ENCODE assay signal across 19 cellular contexts in the genomic region with DNA sequence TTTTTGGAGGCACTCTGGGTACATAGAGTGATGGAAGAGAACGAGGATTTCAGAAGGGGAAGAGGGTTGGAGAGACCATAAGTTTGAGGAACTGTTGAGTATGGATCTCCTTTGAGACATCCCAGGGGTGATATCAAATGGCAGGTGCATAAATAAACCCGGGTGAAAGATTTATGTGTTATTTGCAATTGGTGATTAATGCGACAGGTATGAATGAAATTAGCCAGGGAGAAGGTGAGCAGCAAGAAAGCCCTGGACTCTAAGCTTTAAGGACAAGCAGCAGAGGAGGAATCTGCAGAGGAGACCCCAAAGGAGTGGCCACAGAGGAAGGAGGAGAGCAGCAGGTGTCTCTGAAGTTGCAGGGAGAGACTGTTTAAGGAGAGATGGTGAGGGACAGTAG. TPM values are rescaled to one million over a fixed set of nuclear protein-coding genes. Genes with fewer than 3 reads are reported as not detected.
DNase-seq lines count a peak whose midpoint lies in the region; ATAC-seq, FAIRE-seq and TF ChIP-seq lines count a peak whose summit lies in the region.
"Had no signal": no experiment of that assay in that cellular context is flagged by ENCODE, and none has a peak within 500 bp of the region (broad histone marks: within the 10 kb centered on the region; RNA-seq: fewer than 3 reads in every experiment).

No MANE protein-coding gene starts in this region.

- H3K79me1 ChIP-seq in mesendoderm (ENCODE audit: low read length), result no peaks in the 10 kb centered on the region

- no peak overlapping the region for H4K8ac ChIP-seq in mesendoderm (ENCODE audit: low read depth, low read length)

- FAIRE-seq in bronchial epithelial cell (lab: Jason Lieb, UNC) (no peak), GM19239 (lab: Jason Lieb, UNC) (no peak)
- FAIRE-seq: A549, D721Med, G401.6, GM12892, GM18507 had no signal

- no peak overlapping the region for H3K4ac ChIP-seq in mesendoderm (ENCODE audit: low read depth, low read length)

- no peaks in the 10 kb centered on the region for H3K4me1 ChIP-seq in HEK293 (ENCODE audit: control insufficient read depth, insufficient read depth, low read length)
- peaks cover 66% of the 10 kb centered on the region for H3K4me1 ChIP-seq in PC-3 (ENCODE audit: insufficient read depth, low read length)
- no peaks in the 10 kb centered on the region for H3K4me1 ChIP-seq in mesendoderm (ENCODE audit: control insufficient read depth, low read depth, low read length)

- peak overlapping the region; percentile 75 for H3K4me2 ChIP-seq in PC-3 (ENCODE audit: low read length)
- H3K4me2 ChIP-seq in mesendoderm (ENCODE audit: low read length), result no peak overlapping the region
- H3K4me2 ChIP-seq: A549, KMS-11 had no signal

- TF ChIP-seq CTCF in HEK293 (tag by site-specific recombination; IDR thresholded peaks at IDR 0.05) (no peak), PC-3 (conservative IDR thresholded peaks at IDR 0.05; ENCODE audit: low read depth, low read length) (no peak), bronchial epithelial cell (IDR thresholded peaks at IDR 0.05; ENCODE audit: insufficient read depth, low read length, severe bottlenecking) (no peak)

- H3F3A ChIP-seq in PC-3 (ENCODE audit: low read length, unreplicated experiment), result no peaks in the 10 kb centered on the region

- no peaks in the 10 kb centered on the region for H3K9me2 ChIP-seq in PC-3 (replicated peaks; ENCODE audit: low read length)

- no peak overlapping the region for H2BK5ac ChIP-seq in mesendoderm (ENCODE audit: low read length)

- H2AFZ ChIP-seq in PC-3 (ENCODE audit: low read length), result peak overlapping the region; percentile 32; the same call in 1 of the 2 replicates

- DNase-seq in PC-3 (peak; percentile 89), bronchial epithelial cell (ENCODE audit: low read depth) (peak; percentile 35), GM19239 (ENCODE audit: insufficient read length, low spot score) (no peak), NCI-H146 treated with DMSO at 0.1 percent for 48 hours (lab: John Stamatoyannopoulos, UW; ENCODE audit: unreplicated experiment) (no peak), mesendoderm (no peak)
- DNase-seq: AML-193; Caco-2; CD4-positive, alpha-beta T cell; GOT3; H7 had no signal

- no peaks in the 10 kb centered on the region for H4K20me1 ChIP-seq in PC-3 (ENCODE audit: low read length)

- H2BK15ac ChIP-seq in mesendoderm (replicated peaks; ENCODE audit: low read depth), result no peak overlapping the region

- WGBS in mesendoderm (ENCODE audit: extremely low coverage, insufficient coverage, low lambda C conversion rate), result 100% methylated on average over 1 of the region's 3 CpGs

- H4K5ac ChIP-seq in mesendoderm (ENCODE audit: low read length), result no peak overlapping the region

- POLR2A ChIA-PET in HEK293 (lab: Yijun Ruan, JAX) (no interaction called here), PC-3 (lab: Charles Lee; ENCODE audit: unreplicated experiment) (no interaction called here)

- intact Hi-C loops in PC-3 (cut with micrococcal nuclease), result loop anchor here (2.0 kb wide), 1 partner anchor 16 kb away; no protein-coding TSS in a partner anchor

- ATAC-seq in PC-3, result peak; percentile 17
- ATAC-seq in HG03432 (IDR thresholded peaks at IDR 0.05; ENCODE audit: unreplicated experiment), result no peak
- ATAC-seq: A549 had no signal

- no peak overlapping the region for H3K23ac ChIP-seq in mesendoderm (ENCODE audit: low read length)

- CTCF ChIA-PET in HEK293 (lab: Yijun Ruan, JAX) (interaction anchor here (0.6 to 6.8 kb wide), 4 partner anchors 12 to 514 kb away, joined by 3 to 43 read pairs (median 6); no protein-coding TSS in a partner anchor), PC-3 (lab: Charles Lee) (interaction anchor here (1.0 kb wide), 1 partner anchor 24 kb away, joined by 5 read pairs; no protein-coding TSS in a partner anchor)

- H3K79me2 ChIP-seq in PC-3 (ENCODE audit: low read length) (peaks cover 27% of the 10 kb centered on the region), mesendoderm (ENCODE audit: control insufficient read depth, insufficient read depth, low read length) (no peaks in the 10 kb centered on the region)

- H3K9ac ChIP-seq in PC-3 (ENCODE audit: low read length) (peak overlapping the region; percentile 7; the same call in 1 of the 2 replicates), mesendoderm (ENCODE audit: low read length) (no peak overlapping the region)
- H3K9ac ChIP-seq: KMS-11 had no signal

- H3K18ac ChIP-seq in mesendoderm (ENCODE audit: low read length), result no peak overlapping the region

- H3K36me3 ChIP-seq in HEK293 (ENCODE audit: control insufficient read depth in 2 of 2, insufficient read depth in 1 of 2, low read length in 2 of 2), result no peaks in the 10 kb centered on the region
- peaks cover 10% of the 10 kb centered on the region for H3K36me3 ChIP-seq in PC-3 (ENCODE audit: low read depth, low read length)
- H3K36me3 ChIP-seq in bronchial epithelial cell (ENCODE audit: control insufficient read depth, insufficient read depth, low read length), result no peaks in the 10 kb centered on the region
- no peaks in the 10 kb centered on the region for H3K36me3 ChIP-seq in mesendoderm (ENCODE audit: control insufficient read depth, insufficient read depth, low read length)

- H2BK120ac ChIP-seq in mesendoderm (ENCODE audit: low read depth, low read length), result no peak overlapping the region

- H2AK5ac ChIP-seq in mesendoderm (ENCODE audit: low read length), result no peak overlapping the region

- H3K56ac ChIP-seq in mesendoderm (ENCODE audit: low read length), result no peak overlapping the region

- H3K9me3 ChIP-seq in HEK293 (ENCODE audit: control insufficient read depth, insufficient read depth, low read depth, low read length) (no peaks in the 10 kb centered on the region), PC-3 (ENCODE audit: low read length) (peaks cover 10% of the 10 kb centered on the region)
- H3K9me3 ChIP-seq: Caco-2 had no signal

- H3K27me3 ChIP-seq in PC-3 (ENCODE audit: low read length) (no peaks in the 10 kb centered on the region), bronchial epithelial cell (ENCODE audit: control insufficient read depth, insufficient read depth, low read length) (peaks cover 2% of the 10 kb centered on the region), mesendoderm (ENCODE audit: insufficient read depth, low read length, poor library complexity) (no peaks in the 10 kb centered on the region)

- no peak overlapping the region for H3K27ac ChIP-seq in HEK293 (ENCODE audit: extremely low read depth, low read depth, low read length)
- peak overlapping the region; percentile 30 for H3K27ac ChIP-seq in PC-3 (ENCODE audit: low read length)
- no peak overlapping the region for H3K27ac ChIP-seq in mesendoderm (ENCODE audit: low read depth, low read length)
- H3K27ac ChIP-seq: A549, C4-2B, KMS-11 had no signal

- H3K4me3 ChIP-seq in HEK293 (ENCODE audit: low read depth, low read length) (no peak overlapping the region), PC-3 (ENCODE audit: low read length) (peak overlapping the region; percentile 51), bronchial epithelial cell (ENCODE audit: low read depth, low read length) (no peak overlapping the region), mesendoderm (ENCODE audit: low read length) (no peak overlapping the region)
- H3K4me3 ChIP-seq: A549 had no signal

- no TSS peak for BruUV-seq in PC-3 (replicated peaks; lab: Mats Ljungman, UMichigan)

TF ChIP-seq in HEK293, 187 proteins besides CTCF, POLR2A, EP300 and RAD21:
- TF ChIP-seq SCRT1 (tag by site-specific recombination; IDR thresholded peaks at IDR 0.05; ENCODE audit: borderline replicate concordance) (peak; percentile 57; the same call in 1 of the 2 replicates), ZSCAN23 (tag by site-specific recombination; IDR thresholded peaks at IDR 0.05) (no peak), ZNF639 (tag by site-specific recombination; IDR thresholded peaks at IDR 0.05) (no peak), ZNF571 (tag by site-specific recombination; IDR thresholded peaks at IDR 0.05) (no peak), ZNF585B (tag by site-specific recombination; IDR thresholded peaks at IDR 0.05) (no peak), ZNF394 (tag by site-specific recombination; IDR thresholded peaks at IDR 0.05; ENCODE audit: borderline replicate concordance) (no peak), SCRT2 (tag by site-specific recombination; IDR thresholded peaks at IDR 0.05) (peak; percentile 74; the same call in 1 of the 2 replicates)

RNA-seq across cellular contexts. Expression of gene REN, which starts 8.8 kb away (rescaled TPM):
- total RNA-seq in PC-3 (2014; rRNA removed), result 2.7 and 3.1 TPM in 2 replicates
- total RNA-seq in bronchial epithelial cell, result 0.26 TPM in 2 replicates
- not detected for polyA plus RNA-seq in mesendoderm (2013, experiment 1 of 2)
- not detected for polyA plus RNA-seq in mesendoderm (2013, experiment 2 of 2)
- total RNA-seq: Caco-2; CD4-positive, alpha-beta T cell; H7 had no signal
- polyA plus RNA-seq: A549 had no signal

RNA-seq across cellular contexts. Expression of gene KISS1, which starts 21.3 kb away (rescaled TPM):
- total RNA-seq in PC-3 (2014; rRNA removed) (6.0 and 12.3 TPM in 2 replicates), bronchial epithelial cell (not detected in 2 replicates)
- polyA plus RNA-seq in mesendoderm (2013, experiment 1 of 2), result 0.13 TPM
- not detected for polyA plus RNA-seq in mesendoderm (2013, experiment 2 of 2)
- total RNA-seq: CD4-positive, alpha-beta T cell; H7 had no signal

RNA-seq across cellular contexts. Expression of gene ETNK2, which starts 23.1 kb away (rescaled TPM):
- total RNA-seq in PC-3 (2014; rRNA removed) (24.5 and 37.1 TPM in 2 replicates), bronchial epithelial cell (58.7 and 70.4 TPM in 2 replicates)
- 8.3 TPM for polyA plus RNA-seq in mesendoderm (2013, experiment 1 of 2)
- 8.5 TPM for polyA plus RNA-seq in mesendoderm (2013, experiment 2 of 2)

RNA-seq across cellular contexts. Expression of gene GOLT1A, which starts 38.8 kb away (rescaled TPM):
- 4.9 and 13.3 TPM in 2 replicates for total RNA-seq in PC-3 (2014; rRNA removed)
- total RNA-seq in bronchial epithelial cell, result 1.2 and 1.8 TPM in 2 replicates
- polyA plus RNA-seq in mesendoderm (2013, experiment 1 of 2), result 2.3 TPM
- 2.9 TPM for polyA plus RNA-seq in mesendoderm (2013, experiment 2 of 2)

Comparison
In these comparisons a context has a peak if more than half of its experiments do, and no peak if none do; other contexts are left out.
1. DNase-seq: peak in PC-3 (single experiment) and bronchial epithelial cell (single experiment); none in GM19239 (single experiment), NCI-H146 treated with DMSO at 0.1 percent for 48 hours (single experiment) and mesendoderm (single experiment).